Comparison of ENCODE assay signal across 8 cellular contexts in the genomic region with DNA sequence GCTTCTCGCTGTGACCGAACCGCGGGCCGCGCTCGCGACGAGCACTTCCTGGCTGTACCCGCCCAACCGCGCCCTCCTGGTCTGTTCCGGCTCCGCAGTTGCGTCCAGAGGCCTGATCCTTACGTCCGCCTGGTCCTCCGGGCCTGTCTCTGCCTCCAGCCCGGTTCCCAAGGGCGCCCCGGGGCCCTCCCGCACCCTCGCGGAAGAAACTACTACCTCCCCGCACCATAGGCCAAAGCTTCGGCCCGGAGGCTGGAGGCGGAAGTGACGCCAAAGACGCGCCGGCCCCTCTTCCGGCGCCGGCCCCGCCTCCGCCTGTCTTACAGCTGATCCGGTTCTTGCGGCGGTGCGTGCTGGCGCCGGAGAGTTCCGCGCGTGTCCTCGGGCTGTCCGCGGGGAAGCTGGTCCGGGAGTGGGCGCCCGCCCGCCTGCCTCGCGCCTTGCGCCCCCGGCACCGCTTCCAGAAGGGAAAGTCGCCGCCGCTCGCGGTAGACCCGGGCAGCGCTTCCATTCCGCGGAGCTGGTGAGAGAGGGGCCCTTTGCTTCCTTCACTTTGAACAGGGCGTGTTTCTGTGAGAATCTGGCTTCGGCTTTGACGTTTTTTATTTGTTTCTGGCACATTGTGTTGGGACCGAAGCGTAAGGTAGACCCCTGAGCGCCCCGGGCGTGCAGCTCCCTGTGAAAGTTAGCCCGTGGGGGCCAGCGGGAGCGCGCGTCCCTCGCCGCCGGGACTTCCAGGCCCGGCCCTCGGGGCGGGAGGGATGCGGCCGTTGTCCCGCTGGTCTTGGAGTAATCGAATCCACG. TPM values are rescaled to one million over a fixed set of nuclear protein-coding genes. Genes with fewer than 3 reads are reported as not detected.
DNase-seq lines count a peak whose midpoint lies in the region; ATAC-seq, FAIRE-seq and TF ChIP-seq lines count a peak whose summit lies in the region.

A gene (plus strand): TSS at position 316 of the 804 bp plus-strand sequence. CDS start 3,425 bp downstream, outside the sequence.

- ATAC-seq in GM21381 (IDR thresholded peaks at IDR 0.05; ENCODE audit: unreplicated experiment) = peak; percentile 91
- ATAC-seq in stimulated activated naive CD8-positive, alpha-beta T cell treated with anti-CD3 and anti-CD28 coated beads, Interleukin-15, Interleukin-2, amounts not matched to agents 100 U/mL and 50 U/mL, for 24 hours = peak; percentile 90

- peak within 1 kb of the TSS; percentile 87 for H3K27ac Mint-ChIP-seq in nephron progenitor cell

- CTCF ChIA-PET in RWPE1 (lab: Yijun Ruan, JAX) = interaction anchor here (0.6 kb wide), 2 partner anchors 190 to 358 kb away, joined by 3 to 4 read pairs; a partner anchor contains a TSS

- no peaks in the 10 kb centered on the region for H3K27me3 ChIP-seq in HUES6 (ENCODE audit: control insufficient read depth, insufficient read depth, low read length)

- TF ChIP-seq CTCF in D721Med (IDR thresholded peaks at IDR 0.05; ENCODE audit: insufficient read depth, missing control alignments) = no peak
- no peak for TF ChIP-seq CTCF in RWPE1 (conservative IDR thresholded peaks at IDR 0.05; ENCODE audit: low read depth)
- no peak for TF ChIP-seq CTCF in fibroblast of the aortic adventitia (IDR thresholded peaks at IDR 0.05; ENCODE audit: insufficient read depth, low read length)
- no peak for TF ChIP-seq CTCF in nephron progenitor cell (IDR thresholded peaks at IDR 0.05)

- peaks cover 25% of the 10 kb centered on the region for H3K36me3 ChIP-seq in HUES6 (ENCODE audit: control insufficient read depth, insufficient read depth, low read length)

- DNase-seq in D721Med (ENCODE audit: insufficient read length, low spot score) (peak; percentile 58), RWPE1 (ENCODE audit: low spot score) (peak; percentile 87), fibroblast of the aortic adventitia (ENCODE audit: low read depth) (peak; percentile 76), nephron progenitor cell (peak; percentile 80)
- peak; percentile 73 for DNase-seq in activated effector memory CD4-positive, alpha-beta T cell treated with Interleukin-2 at 50 U/mL for 16 hours
- DNase-seq in stimulated activated naive CD8-positive, alpha-beta T cell treated with anti-CD3 and anti-CD28 coated beads, Interleukin-15, Interleukin-2, amounts not matched to agents 100 U/mL and 50 U/mL, for 24 hours = peak; percentile 85

- H3K27me3 Mint-ChIP-seq in nephron progenitor cell (ENCODE audit: low read depth, poor library complexity) = peaks cover 18% of the 10 kb centered on the region

- H3K4me3 ChIP-seq in HUES6 (ENCODE audit: low read depth, low read length) (peak within 1 kb of the TSS; percentile 98), fibroblast of the aortic adventitia (ENCODE audit: low read depth, low read length) (peak within 1 kb of the TSS; percentile 87)

- H3K4me1 Mint-ChIP-seq in nephron progenitor cell = peaks cover 21% of the 10 kb centered on the region

- FAIRE-seq in D721Med (lab: Jason Lieb, UNC) = no peak

- H3K4me3 Mint-ChIP-seq in nephron progenitor cell = peak within 1 kb of the TSS; percentile 91

- no peaks in the 10 kb centered on the region for H3K4me1 ChIP-seq in HUES6 (ENCODE audit: control insufficient read depth, insufficient read depth, low read length)

- no peaks in the 10 kb centered on the region for H3K9me3 Mint-ChIP-seq in nephron progenitor cell

- POLR2A ChIA-PET in RWPE1 (lab: Yijun Ruan, JAX; ENCODE audit: low non-redundant PET) = interaction anchor here (0.6 to 0.9 kb wide), 4 partner anchors 25 to 596 kb away, joined by 3 to 6 read pairs (median 4); no protein-coding TSS in a partner anchor

- no peaks in the 10 kb centered on the region for H3K9me3 ChIP-seq in HUES6 (ENCODE audit: control insufficient read depth, insufficient read depth, low read depth, low read length)

- peak within 1 kb of the TSS; percentile 92 for H3K9ac ChIP-seq in HUES6 (ENCODE audit: low read length)

- H3K36me3 Mint-ChIP-seq in nephron progenitor cell (ENCODE audit: low read depth) = peaks cover 14% of the 10 kb centered on the region

- peak within 1 kb of the TSS; percentile 71; the same call in 1 of the 2 replicates for H3K27ac ChIP-seq in HUES6 (ENCODE audit: low read depth, low read length)
- peak within 1 kb of the TSS; percentile 88 for H3K27ac ChIP-seq in RWPE1

RNA-seq across cellular contexts. Expression of the gene that starts here (rescaled TPM):
- 8.0 and 13.8 TPM in 2 replicates for total RNA-seq in fibroblast of the aortic adventitia (ENCODE audit: low replicate concordance)

Comparison
In these comparisons a context has a peak if more than half of its experiments do, and no peak if none do; other contexts are left out.
1. Peak in every context shown above with its lines: DNase-seq, ATAC-seq, H3K4me3 ChIP-seq and H3K27ac ChIP-seq.